11 cellular contexts compared by ENCODE assay signal in genomic region chr7:101122933-101123702, GRCh38. TPM values are rescaled to one million over a fixed set of nuclear protein-coding genes. Genes with fewer than 3 reads are reported as not detected.
A peak's percentile ranks its signal among the peaks of the same experiment; 100 is the strongest.
DNase-seq lines count a peak whose midpoint lies in the region; ATAC-seq and TF ChIP-seq lines count a peak whose summit lies in the region.
"Had no signal": no experiment of that assay in that cellular context is flagged by ENCODE, and none has a peak within 500 bp of the region (broad histone marks: within the 10 kb centered on the region; RNA-seq: fewer than 3 reads in every experiment).

No MANE protein-coding gene starts in this region.

- no peak overlapping the region for H4K8ac ChIP-seq in mesenchymal stem cell (ENCODE audit: low read length)

- 93% methylated on average over 11 of the region's 11 CpGs for WGBS in HUES64
- WGBS in mesenchymal stem cell: 93% methylated on average over 9 of the region's 11 CpGs
- 89 to 90% methylated on average over 10 to 11 of the region's 11 CpGs for WGBS in testis, 2 donors

- intact Hi-C loops in testis (cut with DNase I; ENCODE audit: low total_unique reads): no loop called here

- H3K27ac ChIP-seq in HUES64 (ENCODE audit: low read depth, low read length) (no peak overlapping the region; the same call in 1 of the 2 replicates), brain microvascular endothelial cell (peak overlapping the region; percentile 97), mesenchymal stem cell (ENCODE audit: low read length, poor library complexity, severe bottlenecking) (peak overlapping the region; percentile 98), testis (peak overlapping the region; percentile 92 to 93)

- H4K91ac ChIP-seq in mesenchymal stem cell (ENCODE audit: low read length): peak overlapping the region; percentile 83

- DNase-seq in brain microvascular endothelial cell (no peak), mesenchymal stem cell (no peak), testis (no peak), DMS114 treated with DMSO at 0.1 percent for 48 hours (lab: John Stamatoyannopoulos, UW; ENCODE audit: unreplicated experiment) (no peak), T1000 (lab: John Stamatoyannopoulos, UW) (no peak)
- DNase-seq: activated CD4-positive, alpha-beta memory T cell treated with anti-CD3 and anti-CD28 coated beads for 36 hours; effector CD4-positive, alpha-beta T cell; NCI-H1105 treated with DMSO at 0.1 percent for 48 hours; nephron progenitor cell had no signal

- no peak overlapping the region for H3K23ac ChIP-seq in mesenchymal stem cell (ENCODE audit: low read length in 2 of 2)

- no peaks in the 10 kb centered on the region for H3K79me1 ChIP-seq in mesenchymal stem cell (replicated peaks; ENCODE audit: low read length, poor library complexity, severe bottlenecking)

- in situ Hi-C loops in brain microvascular endothelial cell (cut with HindIII; ENCODE audit: low pct_ligation_motif_present, low sequenced_read_pairs): no loop called here

- no peaks in the 10 kb centered on the region for H3K9me3 ChIP-seq in HUES64 (ENCODE audit: insufficient read depth, low read depth, low read length)
- no peaks in the 10 kb centered on the region for H3K9me3 ChIP-seq in mesenchymal stem cell (ENCODE audit: control insufficient read depth, low read length)
- no peaks in the 10 kb centered on the region for H3K9me3 ChIP-seq in testis

- peak overlapping the region; percentile 66 for H2BK5ac ChIP-seq in mesenchymal stem cell (ENCODE audit: low read depth, low read length, poor library complexity, severe bottlenecking)

- peak overlapping the region; percentile 97 for H2AK5ac ChIP-seq in mesenchymal stem cell (ENCODE audit: low read length, severe bottlenecking)

- H3K36me3 ChIP-seq in HUES64 (ENCODE audit: insufficient read depth, low read length) (no peaks in the 10 kb centered on the region), brain microvascular endothelial cell (replicated peaks) (peaks cover 11% of the 10 kb centered on the region), mesenchymal stem cell (ENCODE audit: control insufficient read depth in 1 of 2, insufficient read depth in 2 of 2, low read depth in 1 of 2, low read length in 2 of 2) (peaks cover under 1% of the 10 kb centered on the region in 2 experiments), testis (ENCODE audit: low read depth, missing control alignments) (no peaks in the 10 kb centered on the region)

- TF ChIP-seq CTCF in brain microvascular endothelial cell (IDR thresholded peaks at IDR 0.05; ENCODE audit: low read depth, low read length, missing control alignments) (no peak), testis (IDR thresholded peaks at IDR 0.05) (no peak)

- H3K14ac ChIP-seq in mesenchymal stem cell (ENCODE audit: low read length in 2 of 2): peak overlapping the region in 1 of 2 experiments; percentile 26

- H3K27me3 ChIP-seq in HUES64 (ENCODE audit: insufficient read depth, low read length) (no peaks in the 10 kb centered on the region), brain microvascular endothelial cell (replicated peaks) (no peaks in the 10 kb centered on the region), mesenchymal stem cell (ENCODE audit: control insufficient read depth in 1 of 2, insufficient read depth in 1 of 2, low read length in 2 of 2) (no peaks in the 10 kb centered on the region), testis (no peaks in the 10 kb centered on the region)

- TF ChIP-seq POLR2A in testis (IDR thresholded peaks at IDR 0.05): no peak

- no peak for ATAC-seq in HG03469 (IDR thresholded peaks at IDR 0.05; ENCODE audit: unreplicated experiment)

- no peak overlapping the region for H3K4me2 ChIP-seq in mesenchymal stem cell (ENCODE audit: low read length, poor library complexity, severe bottlenecking)

- H2BK15ac ChIP-seq in mesenchymal stem cell (ENCODE audit: low read depth, poor library complexity, severe bottlenecking): peak overlapping the region; percentile 83

- no peak overlapping the region for H2AFZ ChIP-seq in mesenchymal stem cell (ENCODE audit: low read depth, low read length)

- peak overlapping the region; percentile 85 to 86 for H3K18ac ChIP-seq in mesenchymal stem cell (ENCODE audit: low read depth in 1 of 2, low read length in 2 of 2)

- H3K4me1 ChIP-seq in HUES64 (ENCODE audit: insufficient read depth, low read length): peaks cover 29% of the 10 kb centered on the region
- peaks cover 36% of the 10 kb centered on the region for H3K4me1 ChIP-seq in mesenchymal stem cell (ENCODE audit: control insufficient read depth, insufficient read depth, low read depth, low read length)
- H3K4me1 ChIP-seq in testis: peaks cover 55% of the 10 kb centered on the region

- peak overlapping the region; percentile 99 for H2BK120ac ChIP-seq in mesenchymal stem cell (ENCODE audit: low read depth, low read length)

- H3K9ac ChIP-seq in HUES64 (ENCODE audit: low read depth, low read length) (0 out of 2 replicates have a peak overlapping the region, but pooled peaks have one; percentile 25), mesenchymal stem cell (ENCODE audit: low read length) (peak overlapping the region; percentile 89)

- H3K4me3 ChIP-seq in HUES64 (ENCODE audit: low read length): no peak overlapping the region
- H3K4me3 ChIP-seq in brain microvascular endothelial cell (ENCODE audit: low read depth, low read length): no peak overlapping the region
- peak overlapping the region in 1 of 2 experiments; percentile 64 for H3K4me3 ChIP-seq in mesenchymal stem cell (ENCODE audit: insufficient read depth in 1 of 2, low read depth in 1 of 2, low read length in 2 of 2)
- H3K4me3 ChIP-seq in testis: no peak overlapping the region

- H2BK12ac ChIP-seq in mesenchymal stem cell (ENCODE audit: low read length in 2 of 2): peak overlapping the region; percentile 88 to 95

- H3K4ac ChIP-seq in mesenchymal stem cell (ENCODE audit: low read depth in 1 of 2, low read length in 2 of 2): peak overlapping the region; percentile 35 to 45

RNA-seq across cellular contexts. Expression of gene SERPINE1, which starts 3.8 kb away (rescaled TPM):
- polyA plus RNA-seq in HUES64 (2013, experiment 1 of 2): 5.2 TPM
- polyA plus RNA-seq in HUES64 (2013, experiment 2 of 2): 6.8 TPM
- polyA plus RNA-seq in mesenchymal stem cell (2013, experiment 1 of 2): 599 TPM
- 599 TPM for polyA plus RNA-seq in mesenchymal stem cell (2013, experiment 2 of 2)
- total RNA-seq in testis: 1 to 10 TPM; 5.6 to 5.8 TPM
- polyA plus RNA-seq in testis (ENCODE audit: insufficient read depth, low read depth, low replicate concordance): 7.6 TPM

RNA-seq across cellular contexts. Expression of gene AP1S1, which starts 31.2 kb away (rescaled TPM):
- polyA plus RNA-seq in HUES64 (2013, experiment 1 of 2): 46.6 TPM
- 60.5 TPM for polyA plus RNA-seq in HUES64 (2013, experiment 2 of 2)
- polyA plus RNA-seq in mesenchymal stem cell (2013, experiment 1 of 2): 65.9 TPM
- polyA plus RNA-seq in mesenchymal stem cell (2013, experiment 2 of 2): 64.7 TPM
- 10 to 100 TPM; 31.7 to 54.8 TPM for total RNA-seq in testis
- polyA plus RNA-seq in testis (ENCODE audit: insufficient read depth, low read depth, low replicate concordance): 46.3 TPM

RNA-seq across cellular contexts. Expression of gene TRIM56, which starts 37.8 kb away (rescaled TPM):
- 5.8 TPM for polyA plus RNA-seq in HUES64 (2013, experiment 1 of 2)
- 5.0 TPM for polyA plus RNA-seq in HUES64 (2013, experiment 2 of 2)
- 12.5 TPM for polyA plus RNA-seq in mesenchymal stem cell (2013, experiment 1 of 2)
- 11.5 TPM for polyA plus RNA-seq in mesenchymal stem cell (2013, experiment 2 of 2)
- total RNA-seq in testis: 10 to 100 TPM; 15.3 to 20.4 TPM
- polyA plus RNA-seq in testis (ENCODE audit: insufficient read depth, low read depth, low replicate concordance): 8.7 TPM

RNA-seq across cellular contexts. Expression of gene VGF, which starts 42.3 kb away (rescaled TPM):
- 18.8 TPM for polyA plus RNA-seq in HUES64 (2013, experiment 1 of 2)
- 15.0 TPM for polyA plus RNA-seq in HUES64 (2013, experiment 2 of 2)
- polyA plus RNA-seq in mesenchymal stem cell (2013, experiment 1 of 2): 0.04 TPM
- 0.05 TPM for polyA plus RNA-seq in mesenchymal stem cell (2013, experiment 2 of 2)
- total RNA-seq in testis: 1 to 10 TPM; 1.2 to 2.3 TPM
- 0.87 TPM for polyA plus RNA-seq in testis (ENCODE audit: insufficient read depth, low read depth, low replicate concordance)
- total RNA-seq: activated CD4-positive, alpha-beta memory T cell treated with anti-CD3 and anti-CD28 coated beads for 36 hours had no signal

RNA-seq across cellular contexts. Expression of gene NAT16, which starts 57.0 kb away (rescaled TPM):
- polyA plus RNA-seq in HUES64 (2013, experiment 1 of 2): not detected
- 0.32 TPM for polyA plus RNA-seq in HUES64 (2013, experiment 2 of 2)
- polyA plus RNA-seq in mesenchymal stem cell (2013, experiment 1 of 2): not detected
- not detected for polyA plus RNA-seq in mesenchymal stem cell (2013, experiment 2 of 2)
- under 1 TPM; 0.31 to 0.50 TPM for total RNA-seq in testis
- 0.26 TPM for polyA plus RNA-seq in testis (ENCODE audit: insufficient read depth, low read depth, low replicate concordance)
- total RNA-seq: activated CD4-positive, alpha-beta memory T cell treated with anti-CD3 and anti-CD28 coated beads for 36 hours had no signal
